Comparison of ENCODE assay signal across 2 cellular contexts in genomic region chr2:16218161-16218560, GRCh38.
"Had no signal": no experiment of that assay in that cellular context is flagged by ENCODE, and none has a peak within 500 bp of the region (broad histone marks: within the 10 kb centered on the region; RNA-seq: fewer than 3 reads in every experiment).

No MANE protein-coding gene starts in this region.

- DNase-seq: GF-D8 had no signal

- H3K4me3 ChIP-seq: GM12878 had no signal
